In genomic region chr6:127118505-127119360, GRCh38 we compare ENCODE assay signal across 9 cellular contexts. TPM values are rescaled to one million over a fixed set of nuclear protein-coding genes. Genes with fewer than 3 reads are reported as not detected.
DNase-seq lines count a peak whose midpoint lies in the region; ATAC-seq and TF ChIP-seq lines count a peak whose summit lies in the region.
"Had no signal": no experiment of that assay in that cellular context is flagged by ENCODE, and none has a peak within 500 bp of the region (broad histone marks: within the 10 kb centered on the region; RNA-seq: fewer than 3 reads in every experiment).

Gene RSPO3 (plus strand): TSS chr6:127118671. CDS start chr6:127119193, 522 bp downstream.

- H3K36me3 Mint-ChIP-seq in naive B cell = no peaks in the 10 kb centered on the region
- H3K36me3 Mint-ChIP-seq: CD4-positive, CD25-positive, alpha-beta regulatory T cell had no signal

- H3K4me3 Mint-ChIP-seq in naive B cell = peak within 1 kb of the TSS; percentile 39 to 88 (median 82)

- peaks cover 25 to 37% (median 27%) of the 10 kb centered on the region in 3 donors for H3K4me1 Mint-ChIP-seq in naive B cell

- TF ChIP-seq CTCF in HEK293 (tag by site-specific recombination; IDR thresholded peaks at IDR 0.05) (no peak), epithelial cell of esophagus (IDR thresholded peaks at IDR 0.05; ENCODE audit: insufficient read depth, low read depth, low read length, missing control alignments) (no peak)

- no peaks in the 10 kb centered on the region for H3K9me3 Mint-ChIP-seq in naive B cell
- H3K9me3 Mint-ChIP-seq: CD4-positive, CD25-positive, alpha-beta regulatory T cell had no signal

- H3K36me3 ChIP-seq in HEK293 (ENCODE audit: control insufficient read depth in 2 of 2, insufficient read depth in 1 of 2, low read length in 2 of 2) (no peaks in the 10 kb centered on the region), SK-N-MC (ENCODE audit: insufficient read depth, low read length) (no peaks in the 10 kb centered on the region)

- POLR2A ChIA-PET in HEK293 (lab: Yijun Ruan, JAX) = interaction anchor here (0.9 kb wide), 1 partner anchor 401 kb away, joined by 3 read pairs; the partner anchor contains the start of gene MTCL3

- H3K27ac ChIP-seq in HEK293 (ENCODE audit: extremely low read depth, low read depth, low read length) (no peak within 1 kb of the TSS; the same call in 1 of the 2 replicates), SK-N-MC (no peak within 1 kb of the TSS)

- CTCF ChIA-PET in HEK293 (lab: Yijun Ruan, JAX) = interaction anchor here (0.8 to 1.3 kb wide), 2 partner anchors 68 to 779 kb away, joined by 3 to 5 read pairs; partner anchors contain the start of gene CENPW

- H3K27me3 Mint-ChIP-seq in naive B cell = peaks cover 68 to 70% (median 69%) of the 10 kb centered on the region in 3 donors

- peak in 1 of 2 donors; percentile 23 for ATAC-seq in naive B cell (ENCODE audit: low read depth in 2 of 2)
- no peak for ATAC-seq in HG03342 (IDR thresholded peaks at IDR 0.05; ENCODE audit: unreplicated experiment)

- H3K9me3 ChIP-seq in HEK293 (ENCODE audit: control insufficient read depth, insufficient read depth, low read depth, low read length) = no peaks in the 10 kb centered on the region
- no peaks in the 10 kb centered on the region for H3K9me3 ChIP-seq in SK-N-MC (ENCODE audit: low read depth, low read length)

- no peaks in the 10 kb centered on the region for H3K4me1 ChIP-seq in HEK293 (ENCODE audit: control insufficient read depth, insufficient read depth, low read length)

- DNase-seq in NCI-H1092 treated with DMSO at 0.1 percent for 48 hours (lab: John Stamatoyannopoulos, UW) = peak; percentile 44
- no peak for DNase-seq in NCI-H1092 (lab: John Stamatoyannopoulos, UW)
- no peak for DNase-seq in SK-N-MC (ENCODE audit: low read depth, low spot score)
- DNase-seq in epithelial cell of esophagus (ENCODE audit: low read depth) = peak; percentile 35
- DNase-seq in naive B cell = no peak
- DNase-seq in ureter (ENCODE audit: low spot score) = no peak

- peak within 1 kb of the TSS in 1 of 6 donors; percentile 76 for H3K27ac Mint-ChIP-seq in naive B cell
- H3K27ac Mint-ChIP-seq: CD4-positive, CD25-positive, alpha-beta regulatory T cell had no signal

- H3K9ac ChIP-seq in SK-N-MC (ENCODE audit: insufficient read length) = no peak within 1 kb of the TSS

- H3K4me3 ChIP-seq in HEK293 (ENCODE audit: low read depth, low read length) (peak within 1 kb of the TSS; percentile 46), SK-N-MC (peak within 1 kb of the TSS; percentile 76), epithelial cell of esophagus (ENCODE audit: low read length) (peak within 1 kb of the TSS; percentile 13)

TF ChIP-seq in HEK293, 187 proteins besides CTCF, POLR2A, EP300 and RAD21 (continues in another document):
- TF ChIP-seq ZNF707 (tag by site-specific recombination; IDR thresholded peaks at IDR 0.05) (no peak), WT1 (tag by site-specific recombination; IDR thresholded peaks at IDR 0.05) (no peak), ZNF214 (tag by site-specific recombination; IDR thresholded peaks at IDR 0.05; ENCODE audit: borderline replicate concordance) (no peak), ZNF677 (tag by site-specific recombination; IDR thresholded peaks at IDR 0.05) (0 out of 2 replicates have a peak, but pooled peaks have one; percentile 9), ZNF37A (tag by site-specific recombination; IDR thresholded peaks at IDR 0.05) (no peak), GLIS1 (tag by site-specific recombination; IDR thresholded peaks at IDR 0.05) (no peak), ZNF350 (tag by site-specific recombination; IDR thresholded peaks at IDR 0.05) (no peak), ZNF341 (tag by site-specific recombination; IDR thresholded peaks at IDR 0.05; ENCODE audit: low read depth) (peak; percentile 53; the same call in 1 of the 2 replicates), ZNF529 (tag by site-specific recombination; IDR thresholded peaks at IDR 0.05; ENCODE audit: insufficient replicate concordance) (no peak), ZNF521 (tag by site-specific recombination; IDR thresholded peaks at IDR 0.05) (no peak), ZNF248 (tag by site-specific recombination; IDR thresholded peaks at IDR 0.05) (no peak), SCRT2 (tag by site-specific recombination; IDR thresholded peaks at IDR 0.05) (peak; percentile 73; the same call in 1 of the 2 replicates), ZFHX2 (tag by site-specific recombination; conservative IDR thresholded peaks at IDR 0.05) (no peak), GLI2 (tag by site-specific recombination; IDR thresholded peaks at IDR 0.05; ENCODE audit: borderline replicate concordance, low read depth) (no peak), ZNF394 (tag by site-specific recombination; IDR thresholded peaks at IDR 0.05; ENCODE audit: borderline replicate concordance) (no peak), SP3 (tag by site-specific recombination; IDR thresholded peaks at IDR 0.05) (no peak), OSR2 (tag by site-specific recombination; IDR thresholded peaks at IDR 0.05) (no peak), ZBTB44 (tag by site-specific recombination; IDR thresholded peaks at IDR 0.05) (peak; percentile 80), ZNF654 (tag by site-specific recombination; IDR thresholded peaks at IDR 0.05; ENCODE audit: low read depth) (0 out of 2 replicates have a peak, but pooled peaks have one; percentile 6), KLF8 (tag by site-specific recombination; IDR thresholded peaks at IDR 0.05) (no peak), ZNF660 (tag by site-specific recombination; IDR thresholded peaks at IDR 0.05) (0 out of 2 replicates have a peak, but pooled peaks have one; percentile 37), ZNF335 (tag by site-specific recombination; conservative IDR thresholded peaks at IDR 0.05) (peak; percentile 96), ZNF704 (tag by site-specific recombination; IDR thresholded peaks at IDR 0.05) (no peak), MZF1 (tag by site-specific recombination; IDR thresholded peaks at IDR 0.05; ENCODE audit: borderline replicate concordance) (no peak), ZNF121 (tag by site-specific recombination; IDR thresholded peaks at IDR 0.05) (no peak), BCL6B (tag by site-specific recombination; IDR thresholded peaks at IDR 0.05) (no peak), ZNF19 (tag by site-specific recombination; IDR thresholded peaks at IDR 0.05; ENCODE audit: low read depth) (no peak), ZIC2 (tag by site-specific recombination; IDR thresholded peaks at IDR 0.05) (no peak), ZNF610 (tag by site-specific recombination; IDR thresholded peaks at IDR 0.05; ENCODE audit: borderline replicate concordance) (no peak), PRDM1 (tag by site-specific recombination; IDR thresholded peaks at IDR 0.05) (peak; percentile 25; the same call in 1 of the 2 replicates)

RNA-seq across cellular contexts. Expression of gene RSPO3, which starts in this region (rescaled TPM):
- not detected for polyA plus RNA-seq in naive B cell (ENCODE audit: low read depth in 6 of 6)
- total RNA-seq in ureter = 4.1 TPM
- total RNA-seq: CD4-positive, CD25-positive, alpha-beta regulatory T cell had no signal
- polyA plus RNA-seq: CD4-positive, CD25-positive, alpha-beta regulatory T cell had no signal

Comparison
In these comparisons a context has a peak if more than half of its experiments do, and no peak if none do; other contexts are left out.
1. DNase-seq: peak in NCI-H1092 treated with DMSO at 0.1 percent for 48 hours (single experiment) and epithelial cell of esophagus (single experiment); none in NCI-H1092 (single experiment), SK-N-MC (single experiment), naive B cell (single experiment) and ureter (single experiment).
2. H3K4me3 ChIP-seq: peak in every context shown above with its lines; median percentile 76 in SK-N-MC; 46 in HEK293; 13 in epithelial cell of esophagus.